10 cellular contexts compared by ENCODE assay signal in genomic region chr11:117748771-117749540, GRCh38.
"Had no signal": no experiment of that assay in that cellular context is flagged by ENCODE, and none has a peak within 500 bp of the region (broad histone marks: within the 10 kb centered on the region; RNA-seq: fewer than 3 reads in every experiment).

No MANE protein-coding gene starts in this region.

- H3K36me3 ChIP-seq: thoracic aorta had no signal

- DNase-seq: activated CD4-positive, alpha-beta T cell treated with anti-CD3 and anti-CD28 coated beads, Interleukin-2, amount 10 ng/mL, durations not matched to agents 7 days and 5 days; activated CD8-positive, alpha-beta memory T cell treated with anti-CD3 and anti-CD28 coated beads for 24 hours; activated naive CD4-positive, alpha-beta T cell treated with anti-CD3 and anti-CD28 coated beads, Interleukin-2, amount 10 ng/mL, durations not matched to agents 7 days and 5 days; activated T-cell treated with anti-CD3 and anti-CD28 coated beads for 4 hours; dermis blood vessel endothelial cell; hippocampal formation; mammary epithelial cell; stimulated activated CD4-positive, alpha-beta T cell treated with anti-CD3 and anti-CD28 coated beads, Interleukin-15, amount 100 ng/mL, for 24 hours; stimulated activated CD4-positive, alpha-beta T cell treated with anti-CD3 and anti-CD28 coated beads, Interleukin-4, amount 100 ng/mL, for 24 hours had no signal

- H3K9me3 ChIP-seq: thoracic aorta had no signal

- H3K27ac ChIP-seq: thoracic aorta had no signal

- H3K4me3 ChIP-seq: thoracic aorta had no signal
